In genomic region chr5:756865-757345, GRCh38 we compare ENCODE assay signal across 11 cellular contexts. TPM values are rescaled to one million over a fixed set of nuclear protein-coding genes. Genes with fewer than 3 reads are reported as not detected.
DNase-seq lines count a peak whose midpoint lies in the region; ATAC-seq, FAIRE-seq and TF ChIP-seq lines count a peak whose summit lies in the region.
"Had no signal": no experiment of that assay in that cellular context is flagged by ENCODE, and none has a peak within 500 bp of the region (broad histone marks: within the 10 kb centered on the region; RNA-seq: fewer than 3 reads in every experiment).

No MANE protein-coding gene starts in this region.

- no peaks in the 10 kb centered on the region for H3K4me1 Mint-ChIP-seq in endodermal cell

- TF ChIP-seq EP300 in upper lobe of left lung (IDR thresholded peaks at IDR 0.05): no peak

- no peak overlapping the region for H3K4me3 Mint-ChIP-seq in endodermal cell
- H3K4me3 Mint-ChIP-seq: stimulated activated naive CD8-positive, alpha-beta T cell treated with anti-CD3 and anti-CD28 coated beads, Interleukin-15, amount 100 ng/mL, for 72 hours had no signal

- H3K36me3 ChIP-seq in endodermal cell (ENCODE audit: control insufficient read depth, insufficient read depth, low read length): no peaks in the 10 kb centered on the region
- no peaks in the 10 kb centered on the region for H3K36me3 ChIP-seq in upper lobe of left lung

- H3K27ac Mint-ChIP-seq in endodermal cell: no peak overlapping the region

- no peaks in the 10 kb centered on the region for H3K9me3 Mint-ChIP-seq in endodermal cell
- H3K9me3 Mint-ChIP-seq: naive thymus-derived CD8-positive, alpha-beta T cell had no signal

- 78 to 88% methylated on average over 3 to 11 of the region's 11 CpGs for WGBS in endodermal cell (ENCODE audit: insufficient coverage in 1 of 2, insufficient read length in 1 of 2), 2 experiments
- 28 to 47% methylated on average over 6 to 11 of the region's 11 CpGs for WGBS in upper lobe of left lung, 2 donors

- peak; percentile 49 for DNase-seq in activated CD8-positive, alpha-beta memory T cell treated with anti-CD3 and anti-CD28 coated beads for 24 hours
- no peak for DNase-seq in activated CD8-positive, alpha-beta memory T cell treated with anti-CD3 and anti-CD28 coated beads, Interleukin-2, amount 50 U/mL, for 4 hours
- DNase-seq in endodermal cell (peak; percentile 45), mesenteric fat pad (ENCODE audit: low spot score) (peak; percentile 94), upper lobe of left lung (peak; percentile 56 to 64), frontal cortex (ENCODE audit: low spot score in 2 of 2) (no peak), HUDEP-2 (lab: John Stamatoyannopoulos, UW; ENCODE audit: unreplicated experiment in 76 of 76) (no peak)
- no peak for DNase-seq in stimulated activated CD4-positive, alpha-beta T cell treated with anti-CD3 and anti-CD28 coated beads, Interleukin-4, amount 100 ng/mL, for 1 hour
- DNase-seq: stimulated activated naive CD8-positive, alpha-beta T cell treated with anti-CD3 and anti-CD28 coated beads, Interleukin-15, amount 100 ng/mL, for 72 hours had no signal

- peaks cover 7% of the 10 kb centered on the region for H3K27me3 Mint-ChIP-seq in endodermal cell (ENCODE audit: insufficient read depth)

- H3K9me3 ChIP-seq in endodermal cell (ENCODE audit: control insufficient read depth, low read length) (no peaks in the 10 kb centered on the region), upper lobe of left lung (no peaks in the 10 kb centered on the region)

- H3K4me3 ChIP-seq in endodermal cell (ENCODE audit: low read length) (no peak overlapping the region), upper lobe of left lung (no peak overlapping the region)

- no peak for TF ChIP-seq CTCF in endodermal cell (conservative IDR thresholded peaks at IDR 0.05)
- TF ChIP-seq CTCF in upper lobe of left lung (IDR thresholded peaks at IDR 0.05): no peak

- H3K27ac ChIP-seq in endodermal cell (ENCODE audit: low read depth, low read length) (peak overlapping the region; percentile 41), upper lobe of left lung (peak overlapping the region in 3 of 4 donors; percentile 42 to 71 (median 53))

- H3K36me3 Mint-ChIP-seq in endodermal cell (ENCODE audit: low read depth): no peaks in the 10 kb centered on the region
- H3K36me3 Mint-ChIP-seq: naive thymus-derived CD8-positive, alpha-beta T cell had no signal

- peak; percentile 31 to 84 for ATAC-seq in upper lobe of left lung (ENCODE audit: low FRiP score in 2 of 2)
- ATAC-seq: naive thymus-derived CD8-positive, alpha-beta T cell; stimulated activated naive CD8-positive, alpha-beta T cell treated with anti-CD3 and anti-CD28 coated beads, Interleukin-15, amount 100 ng/mL, for 72 hours had no signal

- H3K27me3 ChIP-seq in endodermal cell (ENCODE audit: control insufficient read depth, insufficient read depth, low read length, poor library complexity, severe bottlenecking): no peaks in the 10 kb centered on the region
- H3K27me3 ChIP-seq in upper lobe of left lung: no peaks in the 10 kb centered on the region

- H3K4me1 ChIP-seq in endodermal cell (ENCODE audit: control insufficient read depth, insufficient read depth, low read length) (peaks cover 4% of the 10 kb centered on the region), upper lobe of left lung (peaks cover 29 to 48% (median 32%) of the 10 kb centered on the region in 4 donors)

- TF ChIP-seq POLR2A in upper lobe of left lung (IDR thresholded peaks at IDR 0.05): no peak

- no peak overlapping the region for H3K9ac ChIP-seq in endodermal cell (ENCODE audit: extremely low read depth, low read length, poor library complexity, severe bottlenecking)

- FAIRE-seq in frontal cortex (lab: Jason Lieb, UNC): no peak

RNA-seq across cellular contexts. Expression of gene ZDHHC11B, which starts 27.6 kb away (rescaled TPM):
- 1 to 10 TPM in 1 of 2 donors, under 1 TPM in 1; 0.75 to 1.3 TPM for total RNA-seq in endodermal cell
- polyA plus RNA-seq in endodermal cell (2013, experiment 1 of 2): 2.3 TPM
- 1.9 TPM for polyA plus RNA-seq in endodermal cell (2013, experiment 2 of 2)
- 6.9 TPM for total RNA-seq in mesenteric fat pad
- total RNA-seq in upper lobe of left lung: 10 to 100 TPM in 4 of 6 donors, 1 to 10 TPM in 2; 7.4 to 40.8 (median 13.1) TPM
- total RNA-seq in frontal cortex: 4.5 TPM
- total RNA-seq: T-helper 1 cell treated with Interleukin-12 subunit alpha and Interleukin-12 subunit beta and Interleukin-4 antibody, amounts not matched to agents 30 ng/mL and 1 ng/mL, for 36 hours had no signal
- polyA plus RNA-seq: naive thymus-derived CD8-positive, alpha-beta T cell had no signal

Comparison
In these comparisons a context has a peak if more than half of its experiments do, and no peak if none do; other contexts are left out.
1. DNase-seq: peak in activated CD8-positive, alpha-beta memory T cell treated with anti-CD3 and anti-CD28 coated beads for 24 hours (single experiment), endodermal cell (single experiment), mesenteric fat pad (single experiment) and upper lobe of left lung (2 of 2); none in activated CD8-positive, alpha-beta memory T cell treated with anti-CD3 and anti-CD28 coated beads, Interleukin-2, amount 50 U/mL, for 4 hours (single experiment), stimulated activated CD4-positive, alpha-beta T cell treated with anti-CD3 and anti-CD28 coated beads, Interleukin-4, amount 100 ng/mL, for 1 hour (single experiment), frontal cortex (0 of 2) and HUDEP-2 (0 of 76).